ENCODE assay signal across 8 cellular contexts in genomic region chr6:32149932-32150920, GRCh38. TPM values are rescaled to one million over a fixed set of nuclear protein-coding genes. Genes with fewer than 3 reads are reported as not detected.
DNase-seq lines count a peak whose midpoint lies in the region; ATAC-seq and TF ChIP-seq lines count a peak whose summit lies in the region.
"Had no signal": no experiment of that assay in that cellular context is flagged by ENCODE, and none has a peak within 500 bp of the region (broad histone marks: within the 10 kb centered on the region; RNA-seq: fewer than 3 reads in every experiment).

No MANE protein-coding gene starts in this region.

- no peaks in the 10 kb centered on the region for H3K27me3 ChIP-seq in ascending aorta

- H3K4me1 Mint-ChIP-seq in HFFc6 (ENCODE audit: low read depth): peaks cover 38% of the 10 kb centered on the region
- peaks cover 54 to 74% of the 10 kb centered on the region in 2 donors for H3K4me1 Mint-ChIP-seq in immature natural killer cell
- peaks cover 65% of the 10 kb centered on the region for H3K4me1 Mint-ChIP-seq in stimulated activated naive CD8-positive, alpha-beta T cell treated with anti-CD3 and anti-CD28 coated beads, Interleukin-15, amount 100 ng/mL, for 72 hours

- H3K27ac Mint-ChIP-seq in HFFc6 (no peak overlapping the region), immature natural killer cell (peak overlapping the region in 3 of 6 donors; percentile 1 to 67 (median 12))
- H3K27ac Mint-ChIP-seq in stimulated activated naive CD8-positive, alpha-beta T cell treated with anti-CD3 and anti-CD28 coated beads, Interleukin-15, amount 100 ng/mL, for 72 hours: peak overlapping the region in 1 of 2 donors; percentile 31

- intact Hi-C loops in ascending aorta (cut with DNase I): loop anchor here (5.0 to 10.0 kb wide), 3 partner anchors 105 to 415 kb away; partner anchors contain the start of genes CLIC1, NELFE and SKIC2

- H3K36me3 Mint-ChIP-seq in HFFc6 (ENCODE audit: low read depth) (peaks cover 13% of the 10 kb centered on the region; the same call in 1 of the 2 replicates), immature natural killer cell (peaks cover 0 to 7% (median 0%) of the 10 kb centered on the region in 3 donors)

- no peak for ATAC-seq in stimulated activated naive CD8-positive, alpha-beta T cell treated with anti-CD3 and anti-CD28 coated beads, Interleukin-15, amount 100 ng/mL, for 72 hours
- ATAC-seq in HG02970 (IDR thresholded peaks at IDR 0.05; ENCODE audit: low FRiP score, unreplicated experiment): no peak
- ATAC-seq: activated CD4-positive, CD25-positive, alpha-beta regulatory T cell treated with anti-CD3 and anti-CD28 coated beads, Interleukin-2, amount 50 U/mL, for 24 hours had no signal

- H3K4me1 ChIP-seq in ascending aorta: peaks cover 12 to 21% of the 10 kb centered on the region in 2 donors

- H3K27me3 Mint-ChIP-seq in HFFc6 (ENCODE audit: insufficient read depth): peaks cover 7% of the 10 kb centered on the region
- H3K27me3 Mint-ChIP-seq in immature natural killer cell (ENCODE audit: low read depth in 3 of 3): peaks cover 18 to 23% (median 19%) of the 10 kb centered on the region in 3 donors
- peaks cover 22% of the 10 kb centered on the region for H3K27me3 Mint-ChIP-seq in stimulated activated naive CD8-positive, alpha-beta T cell treated with anti-CD3 and anti-CD28 coated beads, Interleukin-15, amount 100 ng/mL, for 72 hours

- H3K9me3 Mint-ChIP-seq in HFFc6: no peaks in the 10 kb centered on the region
- H3K9me3 Mint-ChIP-seq in immature natural killer cell: peaks cover 0 to 6% (median 2%) of the 10 kb centered on the region in 6 donors
- H3K9me3 Mint-ChIP-seq in stimulated activated naive CD8-positive, alpha-beta T cell treated with anti-CD3 and anti-CD28 coated beads, Interleukin-15, amount 100 ng/mL, for 72 hours: no peaks in the 10 kb centered on the region

- no peaks in the 10 kb centered on the region for H3K9me3 ChIP-seq in ascending aorta

- H3K4me3 Mint-ChIP-seq in HFFc6 (peak overlapping the region; percentile 100), immature natural killer cell (peak overlapping the region; percentile 17 to 57 (median 30))
- peak overlapping the region; percentile 77 to 84 for H3K4me3 Mint-ChIP-seq in stimulated activated naive CD8-positive, alpha-beta T cell treated with anti-CD3 and anti-CD28 coated beads, Interleukin-15, amount 100 ng/mL, for 72 hours

- peak overlapping the region in 1 of 2 donors; percentile 17 for H3K27ac ChIP-seq in ascending aorta

- H3K36me3 ChIP-seq in ascending aorta: peaks cover 10 to 13% of the 10 kb centered on the region in 2 donors

- TF ChIP-seq CTCF in HFFc6 (IDR thresholded peaks at IDR 0.05) (no peak), ascending aorta (IDR thresholded peaks at IDR 0.05) (no peak)

- peak overlapping the region; percentile 2 to 86 for H3K4me3 ChIP-seq in ascending aorta

- DNase-seq in HFFc6: no peak
- no peak for DNase-seq in ascending aorta (ENCODE audit: low spot score in 2 of 2)
- no peak for DNase-seq in immature natural killer cell
- DNase-seq in stimulated activated naive CD8-positive, alpha-beta T cell treated with anti-CD3 and anti-CD28 coated beads, Interleukin-15, amount 100 ng/mL, for 72 hours: no peak
- DNase-seq in amniotic stem cell (lab: John Stamatoyannopoulos, UW): no peak
- no peak for DNase-seq in CD1c-positive myeloid dendritic cell (ENCODE audit: extremely low spot score)

RNA-seq across cellular contexts. Expression of gene PRRT1, which starts 1.5 kb away (rescaled TPM):
- total RNA-seq in HFFc6 (2021; fragmentation: NEBNext Ultra II Directional; extraction: Animal tissue kit (Norgen Biotek cat#: 25700)): 1 to 10 TPM; 2.6 to 5.8 (median 5.1) TPM
- total RNA-seq in ascending aorta: 1.4 TPM
- not detected for polyA plus RNA-seq in immature natural killer cell

RNA-seq across cellular contexts. Expression of gene PPT2, which starts 3.7 kb away (rescaled TPM):
- 10 to 100 TPM; 15.9 to 21.7 (median 18.6) TPM for total RNA-seq in HFFc6 (2021; fragmentation: NEBNext Ultra II Directional; extraction: Animal tissue kit (Norgen Biotek cat#: 25700))
- total RNA-seq in ascending aorta: 839 TPM
- 10 to 100 TPM; 13.1 to 17.0 (median 16.0) TPM for polyA plus RNA-seq in immature natural killer cell

RNA-seq across cellular contexts. Expression of gene EGFL8, which starts 14.2 kb away (rescaled TPM):
- 1 to 10 TPM; 3.5 to 4.4 (median 3.7) TPM for total RNA-seq in HFFc6 (2021; fragmentation: NEBNext Ultra II Directional; extraction: Animal tissue kit (Norgen Biotek cat#: 25700))
- 9.4 TPM for total RNA-seq in ascending aorta
- polyA plus RNA-seq in immature natural killer cell: not detected

RNA-seq across cellular contexts. Expression of gene FKBPL, which starts 20.1 kb away (rescaled TPM):
- total RNA-seq in HFFc6 (2021; fragmentation: NEBNext Ultra II Directional; extraction: Animal tissue kit (Norgen Biotek cat#: 25700)): 1 to 10 TPM; 4.3 to 6.0 (median 4.9) TPM
- total RNA-seq in ascending aorta: not detected
- polyA plus RNA-seq in immature natural killer cell: 1 to 10 TPM; 2.9 to 3.5 (median 3.2) TPM

RNA-seq across cellular contexts. Expression of gene ATF6B, which starts 22.2 kb away (rescaled TPM):
- total RNA-seq in HFFc6 (2021; fragmentation: NEBNext Ultra II Directional; extraction: Animal tissue kit (Norgen Biotek cat#: 25700)): 10 to 100 TPM; 80.0 to 96.2 (median 88.7) TPM
- 123 TPM for total RNA-seq in ascending aorta
- 10 to 100 TPM; 19.1 to 39.6 (median 20.7) TPM for polyA plus RNA-seq in immature natural killer cell

Comparison
In these comparisons a context has a peak if more than half of its experiments do, and no peak if none do; other contexts are left out.
1. H3K4me3 Mint-ChIP-seq: peak in every context shown above with its lines; median percentile 100 in HFFc6; 80 in stimulated activated naive CD8-positive, alpha-beta T cell treated with anti-CD3 and anti-CD28 coated beads, Interleukin-15, amount 100 ng/mL, for 72 hours; 30 in immature natural killer cell.
2. RNA of gene PPT2, which starts 3.7 kb away (total RNA-seq): 839 TPM in ascending aorta (single experiment); 15.9 to 21.7 TPM in HFFc6; every median in the first group is over 10 times any median in the second.